Comparison of ENCODE assay signal across 14 cellular contexts in genomic region chr6:167858086-167858591, GRCh38. TPM values are rescaled to one million over a fixed set of nuclear protein-coding genes. Genes with fewer than 3 reads are reported as not detected.
A peak's percentile ranks its signal among the peaks of the same experiment; 100 is the strongest.
DNase-seq lines count a peak whose midpoint lies in the region; FAIRE-seq and TF ChIP-seq lines count a peak whose summit lies in the region.
"Had no signal": no experiment of that assay in that cellular context is flagged by ENCODE, and none has a peak within 500 bp of the region (broad histone marks: within the 10 kb centered on the region; RNA-seq: fewer than 3 reads in every experiment).

No MANE protein-coding gene starts in this region.

- no peaks in the 10 kb centered on the region for H3K27me3 ChIP-seq in esophagus muscularis mucosa
- H3K27me3 ChIP-seq in tibial artery: no peaks in the 10 kb centered on the region
- H3K27me3 ChIP-seq: upper lobe of left lung had no signal

- 19% methylated on average over 1 of the region's 1 CpG for WGBS in esophagus muscularis mucosa

- in situ Hi-C loops in GM13976 (cut with MboI; ENCODE audit: low sequenced_read_pairs, unreplicated experiment): no loop called here

- DNase-seq in AG20443 (ENCODE audit: low spot score) (peak; percentile 33), NCI-H69 (lab: John Stamatoyannopoulos, UW) (peak; percentile 16), esophagus muscularis mucosa (ENCODE audit: extremely low spot score) (no peak), myocyte (ENCODE audit: low read depth) (peak; percentile 27), SHP77 treated with DMSO at 0.1 percent for 48 hours (lab: John Stamatoyannopoulos, UW) (no peak), tibial artery (no peak), GM13976 (ENCODE audit: low spot score) (no peak), H54 (ENCODE audit: insufficient read length, low spot score) (no peak)
- DNase-seq: activated B cell treated with CpG ODN at 0.5 μM for 24 hours; amniotic stem cell; NCI-H2107; stimulated activated CD4-positive, alpha-beta T cell treated with anti-CD3 and anti-CD28 coated beads, Interleukin-15, amount 100 ng/mL, for 24 hours; upper lobe of left lung had no signal

- H3K36me3 ChIP-seq in esophagus muscularis mucosa (no peaks in the 10 kb centered on the region), tibial artery (no peaks in the 10 kb centered on the region)
- H3K36me3 ChIP-seq: upper lobe of left lung had no signal

- no peak for FAIRE-seq in H54 (lab: Jason Lieb, UNC)
- FAIRE-seq: D721Med had no signal

- no peak for TF ChIP-seq POLR2A in esophagus muscularis mucosa (IDR thresholded peaks at IDR 0.05; ENCODE audit: low read depth)
- no peak for TF ChIP-seq POLR2A in H54 (IDR thresholded peaks at IDR 0.05; ENCODE audit: low read depth, low read length)

- intact Hi-C loops in esophagus muscularis mucosa (cut with DNase I): no loop called here
- intact Hi-C loops in tibial artery (cut with DNase I; ENCODE audit: low total_unique reads): no loop called here

- no peak for TF ChIP-seq EP300 in esophagus muscularis mucosa (IDR thresholded peaks at IDR 0.05)

- H3K4me3 ChIP-seq in esophagus muscularis mucosa (no peak overlapping the region), tibial artery (no peak overlapping the region)
- H3K4me3 ChIP-seq: upper lobe of left lung had no signal

- no peaks in the 10 kb centered on the region for H3K9me3 ChIP-seq in esophagus muscularis mucosa
- no peaks in the 10 kb centered on the region for H3K9me3 ChIP-seq in tibial artery
- H3K9me3 ChIP-seq: upper lobe of left lung had no signal

- TF ChIP-seq CTCF in esophagus muscularis mucosa (IDR thresholded peaks at IDR 0.05): no peak
- TF ChIP-seq CTCF in tibial artery (IDR thresholded peaks at IDR 0.05): no peak
- no peak for TF ChIP-seq CTCF in GM13976 (IDR thresholded peaks at IDR 0.05; ENCODE audit: borderline replicate concordance, control extremely low read depth, extremely low read depth, insufficient read depth, missing control alignments)

- H3K27ac ChIP-seq in esophagus muscularis mucosa (replicated peaks in 1 of 4) (peak overlapping the region; percentile 1 to 72 (median 48)), tibial artery (no peak overlapping the region)

- peaks cover 39 to 83% (median 67%) of the 10 kb centered on the region in 4 donors for H3K4me1 ChIP-seq in esophagus muscularis mucosa
- peaks cover 0 to 26% (median 5%) of the 10 kb centered on the region in 4 donors for H3K4me1 ChIP-seq in tibial artery

RNA-seq across cellular contexts. Expression of gene AFDN, which starts 31.4 kb away (rescaled TPM):
- total RNA-seq in esophagus muscularis mucosa: 10 to 100 TPM; 66.9 to 88.0 (median 75.3) TPM
- 28.4 and 32.0 TPM in 2 replicates for total RNA-seq in myocyte
- 13.1 TPM for polyA plus RNA-seq in myocyte (2012)

Comparison
In these comparisons a context has a peak if more than half of its experiments do, and no peak if none do; other contexts are left out.
1. DNase-seq: peak in AG20443 (single experiment), NCI-H69 (single experiment) and myocyte (single experiment); none in esophagus muscularis mucosa (single experiment), SHP77 treated with DMSO at 0.1 percent for 48 hours (single experiment), tibial artery (0 of 2), GM13976 (single experiment) and H54 (single experiment).
2. H3K27ac ChIP-seq: peak in esophagus muscularis mucosa (4 of 4); none in tibial artery (0 of 2).